7 cellular contexts compared by ENCODE assay signal in genomic region chr9:21465138-21465537, GRCh38. TPM values are rescaled to one million over a fixed set of nuclear protein-coding genes. Genes with fewer than 3 reads are reported as not detected.
"Had no signal": no experiment of that assay in that cellular context is flagged by ENCODE, and none has a peak within 500 bp of the region (broad histone marks: within the 10 kb centered on the region; RNA-seq: fewer than 3 reads in every experiment).

No MANE protein-coding gene starts in this region.

- H3K9ac ChIP-seq: GM23248 had no signal

- H2AFZ ChIP-seq: GM23248 had no signal

- ATAC-seq: K562 had no signal

- DNase-seq: GM23248, GOT3, H7, HFFc6, IMR-90 had no signal

- H3K27ac ChIP-seq: GM23248 had no signal

- H3K36me3 ChIP-seq: HAP-1 had no signal

- H3K4me3 ChIP-seq: GM23248, HAP-1, K562 had no signal

- H3K4me1 ChIP-seq: HAP-1 had no signal

- H3K9me3 ChIP-seq: HAP-1 had no signal

RNA-seq across cellular contexts. Expression of gene IFNE, which starts 17.0 kb away (rescaled TPM):
- polyA plus RNA-seq: K562 had no signal

RNA-seq across cellular contexts. Expression of gene IFNA1, which starts 24.9 kb away (rescaled TPM):
- polyA plus RNA-seq: IMR-90, K562 had no signal

RNA-seq across cellular contexts. Expression of gene IFNA8, which starts 56.2 kb away (rescaled TPM):
- polyA plus RNA-seq: GM23248, IMR-90, K562 had no signal
